16 cellular contexts compared by ENCODE assay signal in genomic region chr22:37302617-37303555, GRCh38. TPM values are rescaled to one million over a fixed set of nuclear protein-coding genes. Genes with fewer than 3 reads are reported as not detected.
DNase-seq lines count a peak whose midpoint lies in the region; ATAC-seq, FAIRE-seq and TF ChIP-seq lines count a peak whose summit lies in the region.
"Had no signal": no experiment of that assay in that cellular context is flagged by ENCODE, and none has a peak within 500 bp of the region (broad histone marks: within the 10 kb centered on the region; RNA-seq: fewer than 3 reads in every experiment).

No MANE protein-coding gene starts in this region.

- no peak for ATAC-seq in HG03108 (IDR thresholded peaks at IDR 0.05; ENCODE audit: unreplicated experiment)

- CTCF ChIA-PET in activated naive CD4-positive, alpha-beta T cell treated with anti-CD3 and anti-CD28 coated beads for 36 hours (lab: Charles Lee): interaction anchor here (1.3 to 1.4 kb wide), 2 partner anchors 35 to 43 kb away, joined by 3 to 5 read pairs; no protein-coding TSS in a partner anchor
- CTCF ChIA-PET in RWPE1 (lab: Yijun Ruan, JAX): no interaction called here

- peaks cover 13% of the 10 kb centered on the region for H3F3A ChIP-seq in smooth muscle cell (ENCODE audit: low read depth)

- H3K79me2 ChIP-seq in smooth muscle cell (ENCODE audit: low read depth): no peaks in the 10 kb centered on the region

- H3K36me3 Mint-ChIP-seq in activated naive CD4-positive, alpha-beta T cell treated with anti-CD3 and anti-CD28 coated beads for 36 hours (ENCODE audit: low read depth): peaks cover 21% of the 10 kb centered on the region

- H4K20me1 ChIP-seq in smooth muscle cell (ENCODE audit: low read depth): no peaks in the 10 kb centered on the region

- WGBS in smooth muscle cell (ENCODE audit: low lambda C conversion rate): 79% methylated on average over 31 of the region's 31 CpGs

- H3K27ac ChIP-seq in RWPE1 (peak overlapping the region; percentile 97), smooth muscle cell (ENCODE audit: low read depth) (peak overlapping the region; percentile 80)
- H3K27ac ChIP-seq: cardiac muscle cell, psoas muscle, SJSA1 had no signal

- FAIRE-seq in bronchial epithelial cell (lab: Jason Lieb, UNC): peak; percentile 66
- FAIRE-seq: endometrium had no signal

- DNase-seq in activated naive CD4-positive, alpha-beta T cell treated with anti-CD3 and anti-CD28 coated beads for 36 hours: no peak
- DNase-seq in activated naive CD4-positive, alpha-beta T cell (lab: John Stamatoyannopoulos, UW): no peak
- no peak for DNase-seq in RWPE1 (ENCODE audit: low spot score)
- no peak for DNase-seq in bronchial epithelial cell (ENCODE audit: low read depth)
- DNase-seq in smooth muscle cell (lab: John Stamatoyannopoulos, UW; ENCODE audit: unreplicated experiment): no peak
- DNase-seq in glomerular visceral epithelial cell (ENCODE audit: extremely low spot score): no peak
- no peak for DNase-seq in NCI-H146 treated with DMSO at 0.1 percent for 48 hours (lab: John Stamatoyannopoulos, UW; ENCODE audit: unreplicated experiment)
- DNase-seq: activated T-cell treated with anti-CD3 and anti-CD28 coated beads, Interleukin-2, amount 50 U/mL, for 1 hour; DND-41; NCI-H2029 had no signal

- H3K4me2 ChIP-seq in smooth muscle cell: peak overlapping the region; percentile 50

- H3K9me3 ChIP-seq in smooth muscle cell (replicated peaks; ENCODE audit: low read depth): no peaks in the 10 kb centered on the region
- H3K9me3 ChIP-seq: psoas muscle, SJSA1, upper lobe of right lung had no signal

- H3K27ac Mint-ChIP-seq in activated naive CD4-positive, alpha-beta T cell treated with anti-CD3 and anti-CD28 coated beads for 36 hours: peak overlapping the region; percentile 78

- H3K4me3 ChIP-seq in bronchial epithelial cell (ENCODE audit: low read depth, low read length) (no peak overlapping the region), smooth muscle cell (no peak overlapping the region)
- H3K4me3 ChIP-seq: cardiac muscle cell, psoas muscle, SJSA1, upper lobe of right lung had no signal

- H3K36me3 ChIP-seq in bronchial epithelial cell (ENCODE audit: control insufficient read depth, insufficient read depth, low read length) (no peaks in the 10 kb centered on the region), smooth muscle cell (ENCODE audit: low read depth) (no peaks in the 10 kb centered on the region)
- H3K36me3 ChIP-seq: cardiac muscle cell, SJSA1, upper lobe of right lung had no signal

- no peaks in the 10 kb centered on the region for H3K9me3 Mint-ChIP-seq in activated naive CD4-positive, alpha-beta T cell treated with anti-CD3 and anti-CD28 coated beads for 36 hours

- H3K27me3 ChIP-seq in bronchial epithelial cell (ENCODE audit: control insufficient read depth, insufficient read depth, low read length) (no peaks in the 10 kb centered on the region), smooth muscle cell (ENCODE audit: low read depth) (no peaks in the 10 kb centered on the region)
- H3K27me3 ChIP-seq: cardiac muscle cell, SJSA1, upper lobe of right lung had no signal

- H3K4me3 Mint-ChIP-seq in activated naive CD4-positive, alpha-beta T cell treated with anti-CD3 and anti-CD28 coated beads for 36 hours: no peak overlapping the region

- peaks cover 26% of the 10 kb centered on the region for H3K4me1 ChIP-seq in smooth muscle cell (ENCODE audit: low read depth)

- H3K4me1 Mint-ChIP-seq in activated naive CD4-positive, alpha-beta T cell treated with anti-CD3 and anti-CD28 coated beads for 36 hours (ENCODE audit: low read depth): peaks cover 80% of the 10 kb centered on the region

- H3K27me3 Mint-ChIP-seq in activated naive CD4-positive, alpha-beta T cell treated with anti-CD3 and anti-CD28 coated beads for 36 hours (ENCODE audit: low read depth): no peaks in the 10 kb centered on the region

- peak overlapping the region; percentile 17 for H3K9ac ChIP-seq in smooth muscle cell (ENCODE audit: low read depth)

- intact Hi-C loops in activated naive CD4-positive, alpha-beta T cell treated with anti-CD3 and anti-CD28 coated beads for 36 hours (cut with micrococcal nuclease): no loop called here

- POLR2A ChIA-PET in RWPE1 (lab: Yijun Ruan, JAX; ENCODE audit: low non-redundant PET): no interaction called here

- no peak overlapping the region for H2AFZ ChIP-seq in smooth muscle cell (ENCODE audit: low read depth)

- TF ChIP-seq CTCF in RWPE1 (conservative IDR thresholded peaks at IDR 0.05; ENCODE audit: low read depth) (no peak), bronchial epithelial cell (IDR thresholded peaks at IDR 0.05; ENCODE audit: insufficient read depth, low read length, severe bottlenecking) (no peak), smooth muscle cell (IDR thresholded peaks at IDR 0.05; ENCODE audit: borderline replicate concordance, insufficient read depth, poor library complexity, severe bottlenecking) (no peak)

RNA-seq across cellular contexts. Expression of gene CYTH4, which starts 20.6 kb away (rescaled TPM):
- total RNA-seq in activated naive CD4-positive, alpha-beta T cell treated with anti-CD3 and anti-CD28 coated beads for 36 hours: 10 to 100 TPM; 30.5 to 34.0 TPM
- total RNA-seq in bronchial epithelial cell (not detected in 2 replicates), smooth muscle cell (not detected in 2 replicates)
- not detected in 2 replicates for polyA plus RNA-seq in smooth muscle cell
- total RNA-seq: cardiac muscle cell had no signal
- polyA plus RNA-seq: cardiac muscle cell had no signal

RNA-seq across cellular contexts. Expression of gene RAC2, which starts 58.8 kb away (rescaled TPM):
- 100 to 1,000 TPM; 728 to 759 TPM for total RNA-seq in activated naive CD4-positive, alpha-beta T cell treated with anti-CD3 and anti-CD28 coated beads for 36 hours
- total RNA-seq in bronchial epithelial cell (2.6 and 6.3 TPM in 2 replicates), smooth muscle cell (3.6 and 6.5 TPM in 2 replicates)
- 3.3 and 4.0 TPM in 2 replicates for polyA plus RNA-seq in smooth muscle cell

Comparison
In these comparisons a context has a peak if more than half of its experiments do, and no peak if none do; other contexts are left out.
1. RNA of gene CYTH4, which starts 20.6 kb away (total RNA-seq): 30.5 to 34.0 TPM in activated naive CD4-positive, alpha-beta T cell treated with anti-CD3 and anti-CD28 coated beads for 36 hours; not detected in bronchial epithelial cell and not detected in smooth muscle cell; every median in the first group is over 10 times any median in the second.
2. RNA of gene RAC2, which starts 58.8 kb away (total RNA-seq): 728 to 759 TPM in activated naive CD4-positive, alpha-beta T cell treated with anti-CD3 and anti-CD28 coated beads for 36 hours; 2.6 to 6.3 TPM in bronchial epithelial cell and 3.6 to 6.5 TPM in smooth muscle cell; every median in the first group is over 10 times any median in the second.